26 cellular contexts compared by ENCODE assay signal in genomic region chr7:155489158-155489840, GRCh38. TPM values are rescaled to one million over a fixed set of nuclear protein-coding genes. Genes with fewer than 3 reads are reported as not detected.
DNase-seq lines count a peak whose midpoint lies in the region; ATAC-seq lines count a peak whose summit lies in the region.
"Had no signal": no experiment of that assay in that cellular context is flagged by ENCODE, and none has a peak within 500 bp of the region (broad histone marks: within the 10 kb centered on the region; RNA-seq: fewer than 3 reads in every experiment).

No MANE protein-coding gene starts in this region.

- peaks cover 6% of the 10 kb centered on the region for H3K36me3 Mint-ChIP-seq in activated T-helper 17 cell treated with anti-CD3 and anti-CD28 coated beads, Interleukin-2, amount 50 U/mL, for 72 hours (ENCODE audit: low read depth)
- no peaks in the 10 kb centered on the region for H3K36me3 Mint-ChIP-seq in naive thymus-derived CD8-positive, alpha-beta T cell
- peaks cover 2% of the 10 kb centered on the region for H3K36me3 Mint-ChIP-seq in activated naive CD4-positive, alpha-beta T cell treated with anti-CD3 and anti-CD28 coated beads for 36 hours (ENCODE audit: low read depth)

- peak; percentile 20 for DNase-seq in D341Med (ENCODE audit: low spot score)
- no peak for DNase-seq in naive thymus-derived CD8-positive, alpha-beta T cell
- DNase-seq in germinal center (ENCODE audit: low spot score), result no peak
- no peak for DNase-seq in activated naive CD4-positive, alpha-beta T cell treated with anti-CD3 and anti-CD28 coated beads for 36 hours
- DNase-seq: activated CD4-positive, alpha-beta T cell treated with anti-CD3 and anti-CD28 coated beads for 1 hour; brain microvascular endothelial cell; GF-D8; kidney glomerular epithelial cell; mesenchymal stem cell; NCI-H1092 treated with DMSO at 0.1 percent for 48 hours; NCI-H1930; NCI-H2227 treated with DMSO at 0.1 percent for 48 hours; NCI-H748 treated with DMSO at 0.1 percent for 48 hours; sigmoid colon; stimulated activated CD8-positive, alpha-beta memory T cell treated with anti-CD3 and anti-CD28 coated beads, Interleukin-4, amount 100 ng/mL, for 48 hours had no signal

- intact Hi-C loops in activated naive CD4-positive, alpha-beta T cell treated with anti-CD3 and anti-CD28 coated beads for 36 hours (cut with micrococcal nuclease), result no loop called here

- H3K27ac ChIP-seq in BLaER1, result peak overlapping the region; percentile 81
- H3K27ac ChIP-seq: brain microvascular endothelial cell had no signal

- ATAC-seq in activated T-helper 17 cell treated with anti-CD3 and anti-CD28 coated beads, Interleukin-2, amount 50 U/mL, for 72 hours (replicated peaks), result no peak
- ATAC-seq in naive thymus-derived CD8-positive, alpha-beta T cell, result peak in 1 of 2 donors; percentile 22
- ATAC-seq in GM21526 (IDR thresholded peaks at IDR 0.05; ENCODE audit: low FRiP score, unreplicated experiment), result no peak
- no peak for ATAC-seq in HG02870 (IDR thresholded peaks at IDR 0.05; ENCODE audit: unreplicated experiment)

- H3K4me3 Mint-ChIP-seq in activated T-helper 17 cell treated with anti-CD3 and anti-CD28 coated beads, Interleukin-2, amount 50 U/mL, for 72 hours, result peak overlapping the region; percentile 4
- H3K4me3 Mint-ChIP-seq in naive thymus-derived CD8-positive, alpha-beta T cell, result peak overlapping the region; percentile 24 to 84 (median 52)
- no peak overlapping the region for H3K4me3 Mint-ChIP-seq in activated naive CD4-positive, alpha-beta T cell treated with anti-CD3 and anti-CD28 coated beads for 36 hours

- H3K9me3 Mint-ChIP-seq in activated T-helper 17 cell treated with anti-CD3 and anti-CD28 coated beads, Interleukin-2, amount 50 U/mL, for 72 hours, result peaks cover 4% of the 10 kb centered on the region
- H3K9me3 Mint-ChIP-seq in naive thymus-derived CD8-positive, alpha-beta T cell, result peaks cover 0 to 3% (median 0%) of the 10 kb centered on the region in 9 donors
- H3K9me3 Mint-ChIP-seq in activated naive CD4-positive, alpha-beta T cell treated with anti-CD3 and anti-CD28 coated beads for 36 hours, result no peaks in the 10 kb centered on the region

- H3K4me3 ChIP-seq in BLaER1, result no peak overlapping the region

- H3K27ac Mint-ChIP-seq in activated T-helper 17 cell treated with anti-CD3 and anti-CD28 coated beads, Interleukin-2, amount 50 U/mL, for 72 hours, result no peak overlapping the region
- peak overlapping the region in 3 of 10 donors; percentile 1 to 60 (median 34) for H3K27ac Mint-ChIP-seq in naive thymus-derived CD8-positive, alpha-beta T cell
- no peak overlapping the region for H3K27ac Mint-ChIP-seq in activated naive CD4-positive, alpha-beta T cell treated with anti-CD3 and anti-CD28 coated beads for 36 hours

- H3K4me1 Mint-ChIP-seq in activated T-helper 17 cell treated with anti-CD3 and anti-CD28 coated beads, Interleukin-2, amount 50 U/mL, for 72 hours, result peaks cover 12% of the 10 kb centered on the region
- H3K4me1 Mint-ChIP-seq in naive thymus-derived CD8-positive, alpha-beta T cell, result peaks cover 8 to 32% (median 20%) of the 10 kb centered on the region in 4 donors
- peaks cover 11% of the 10 kb centered on the region for H3K4me1 Mint-ChIP-seq in activated naive CD4-positive, alpha-beta T cell treated with anti-CD3 and anti-CD28 coated beads for 36 hours (ENCODE audit: low read depth)

- peaks cover 34% of the 10 kb centered on the region for H3K4me1 ChIP-seq in BLaER1

- H4K20me1 ChIP-seq in BLaER1, result no peaks in the 10 kb centered on the region

- no peaks in the 10 kb centered on the region for H3K27me3 ChIP-seq in BLaER1

- CTCF ChIA-PET in activated naive CD4-positive, alpha-beta T cell treated with anti-CD3 and anti-CD28 coated beads for 36 hours (lab: Charles Lee), result interaction anchor here (0.8 kb wide), 1 partner anchor 18 kb away, joined by 3 read pairs; no protein-coding TSS in a partner anchor

- no peak overlapping the region for H3K9ac ChIP-seq in BLaER1

- H3K27me3 Mint-ChIP-seq in activated T-helper 17 cell treated with anti-CD3 and anti-CD28 coated beads, Interleukin-2, amount 50 U/mL, for 72 hours, result peaks cover 12% of the 10 kb centered on the region
- peaks cover 6 to 42% (median 27%) of the 10 kb centered on the region in 5 donors for H3K27me3 Mint-ChIP-seq in naive thymus-derived CD8-positive, alpha-beta T cell
- H3K27me3 Mint-ChIP-seq in activated naive CD4-positive, alpha-beta T cell treated with anti-CD3 and anti-CD28 coated beads for 36 hours (ENCODE audit: low read depth), result peaks cover 39% of the 10 kb centered on the region

- no peaks in the 10 kb centered on the region for H3K9me3 ChIP-seq in BLaER1
- H3K9me3 ChIP-seq: sigmoid colon had no signal

- H3K36me3 ChIP-seq in BLaER1, result no peaks in the 10 kb centered on the region
- H3K36me3 ChIP-seq: brain microvascular endothelial cell, sigmoid colon had no signal

- POLR2A ChIA-PET in naive thymus-derived CD8-positive, alpha-beta T cell (lab: Charles Lee), result no interaction called here

- H3K4me2 ChIP-seq in BLaER1, result peak overlapping the region; percentile 93

RNA-seq across cellular contexts. Expression of gene EN2, which starts 31.4 kb away (rescaled TPM):
- not detected for total RNA-seq in activated T-helper 17 cell treated with anti-CD3 and anti-CD28 coated beads, Interleukin-2, amount 50 U/mL, for 72 hours
- total RNA-seq in naive thymus-derived CD8-positive, alpha-beta T cell, result not detected
- not detected for polyA plus RNA-seq in naive thymus-derived CD8-positive, alpha-beta T cell
- not detected for total RNA-seq in activated naive CD4-positive, alpha-beta T cell treated with anti-CD3 and anti-CD28 coated beads for 36 hours
- total RNA-seq: fibroblast of lung, glomerular endothelial cell, temporal lobe had no signal
- polyA plus RNA-seq: AG04450, fibroblast of lung, sigmoid colon had no signal

RNA-seq across cellular contexts. Expression of gene CNPY1, which starts 57.1 kb away (rescaled TPM):
- total RNA-seq in activated T-helper 17 cell treated with anti-CD3 and anti-CD28 coated beads, Interleukin-2, amount 50 U/mL, for 72 hours, result not detected
- not detected for total RNA-seq in naive thymus-derived CD8-positive, alpha-beta T cell
- not detected for polyA plus RNA-seq in naive thymus-derived CD8-positive, alpha-beta T cell
- not detected for total RNA-seq in activated naive CD4-positive, alpha-beta T cell treated with anti-CD3 and anti-CD28 coated beads for 36 hours
- total RNA-seq: fibroblast of lung, glomerular endothelial cell, LHCN-M2, posterior vena cava, sigmoid colon had no signal
- polyA plus RNA-seq: adipose tissue, AG04450, fibroblast of lung, sigmoid colon had no signal
